ENCODE assay signal across 1 cellular context in genomic region chr10:89700914-89701237, GRCh38.
TF ChIP-seq lines count a peak whose summit lies in the region.

No MANE protein-coding gene starts in this region.

TF ChIP-seq in K562, 482 proteins besides CTCF, POLR2A, EP300 and RAD21 (continued from another document):
- TF ChIP-seq THRB (CRISPR knock-in tag; conservative IDR thresholded peaks at IDR 0.05) (no peak), ZNF311 (CRISPR knock-in tag; IDR thresholded peaks at IDR 0.05) (no peak), SMARCC2 (IDR thresholded peaks at IDR 0.05; ENCODE audit: low read depth) (no peak), SMAD4 (CRISPR knock-in tag; conservative IDR thresholded peaks at IDR 0.05) (0 out of 2 replicates have a peak, but pooled peaks have one; percentile 20), PHF21A (IDR thresholded peaks at IDR 0.05; ENCODE audit: borderline replicate concordance, low read depth) (no peak), MNT (conservative IDR thresholded peaks at IDR 0.05) (no peak), SAP30 (IDR thresholded peaks at IDR 0.05; ENCODE audit: borderline replicate concordance, insufficient read depth, low read depth, low read length, poor library complexity, severe bottlenecking) (no peak), SP1 (CRISPR knock-in tag; IDR thresholded peaks at IDR 0.05) (no peak), DIDO1 (tag; IDR thresholded peaks at IDR 0.05; ENCODE audit: low read depth) (no peak), KLF13 (tag; IDR thresholded peaks at IDR 0.05; ENCODE audit: borderline replicate concordance, low read depth) (no peak), UBTF (IDR thresholded peaks at IDR 0.05; ENCODE audit: borderline replicate concordance in 1 of 2, low read depth in 2 of 2, low read length in 2 of 2) (0 out of 4 replicates have a peak, but pooled peaks of 1 of the 2 experiments have one; percentile 28), TAF7 (tag; IDR thresholded peaks at IDR 0.05) (no peak), CEBPG (CRISPR knock-in tag; IDR thresholded peaks at IDR 0.05) (no peak), CEBPG (tag; conservative IDR thresholded peaks at IDR 0.05 in 1 of 2, IDR thresholded peaks at IDR 0.05 in 1 of 2) (peak in 1 of 2 experiments; percentile 41; a peak in 1 of 4 replicates), RFX5 (IDR thresholded peaks at IDR 0.05; ENCODE audit: low read depth, low read length) (no peak), RFX1 (IDR thresholded peaks at IDR 0.05) (no peak), MTA3 (IDR thresholded peaks at IDR 0.05; ENCODE audit: borderline replicate concordance) (no peak), CEBPB (tag; IDR thresholded peaks at IDR 0.05) (peak; percentile 49), HDAC8 (tag; IDR thresholded peaks at IDR 0.05) (no peak), PTBP1 (IDR thresholded peaks at IDR 0.05; ENCODE audit: low read depth, low read length) (no peak), HNRNPK (IDR thresholded peaks at IDR 0.05; ENCODE audit: low read depth, low read length, poor library complexity, severe bottlenecking) (no peak), MAZ (CRISPR knock-in tag; conservative IDR thresholded peaks at IDR 0.05 in 1 of 2, IDR thresholded peaks at IDR 0.05 in 1 of 2) (no peak), ZBTB11 (CRISPR knock-in tag; IDR thresholded peaks at IDR 0.05) (0 out of 6 replicates have a peak, but pooled peaks of 1 of the 3 experiments have one; percentile 34), TAF15 (IDR thresholded peaks at IDR 0.05; ENCODE audit: low read depth, low read length) (no peak)
